20 cellular contexts compared by ENCODE assay signal in the genomic region with DNA sequence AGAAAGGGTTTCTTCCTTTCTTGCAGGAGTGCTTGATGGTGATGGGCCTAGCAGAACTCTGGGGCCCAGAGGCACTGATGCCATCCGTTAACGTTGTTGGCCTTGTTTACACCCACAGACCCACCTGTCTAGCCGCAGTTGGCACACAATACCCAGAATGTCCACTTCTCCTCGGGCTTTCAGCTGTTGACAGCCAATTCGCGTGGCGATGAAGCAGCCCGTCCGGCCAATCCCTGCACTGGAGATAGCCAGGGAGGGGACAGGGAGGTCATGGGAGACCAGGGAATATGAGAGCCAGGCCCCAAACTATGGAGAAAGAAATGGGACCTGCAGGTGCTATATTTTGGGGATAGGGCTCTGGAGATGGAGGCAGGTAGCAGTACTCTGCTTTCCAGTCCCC. TPM values are rescaled to one million over a fixed set of nuclear protein-coding genes. Genes with fewer than 3 reads are reported as not detected.
A peak's percentile ranks its signal among the peaks of the same experiment; 100 is the strongest.
DNase-seq lines count a peak whose midpoint lies in the region; ATAC-seq and TF ChIP-seq lines count a peak whose summit lies in the region.
"Had no signal": no experiment of that assay in that cellular context is flagged by ENCODE, and none has a peak within 500 bp of the region (broad histone marks: within the 10 kb centered on the region; RNA-seq: fewer than 3 reads in every experiment).

No MANE protein-coding gene starts in this region.

- H3K4me1 ChIP-seq in osteoblast (ENCODE audit: insufficient read depth, low read length): peaks cover 10% of the 10 kb centered on the region

- H3K36me3 ChIP-seq in osteoblast (ENCODE audit: insufficient read depth, low read length): no peaks in the 10 kb centered on the region

- no peaks in the 10 kb centered on the region for H3K27me3 Mint-ChIP-seq in natural killer cell (ENCODE audit: low read depth in 2 of 2)
- H3K27me3 Mint-ChIP-seq in natural killer cell treated with Interleukin-12 subunit alpha and Interleukin-12 subunit beta and Interleukin-15 and Interleukin-18, amount 100 ng/mL, for 72 hours: no peaks in the 10 kb centered on the region
- no peaks in the 10 kb centered on the region for H3K27me3 Mint-ChIP-seq in central memory CD8-positive, alpha-beta T cell
- peaks cover 24% of the 10 kb centered on the region for H3K27me3 Mint-ChIP-seq in nephron progenitor cell (ENCODE audit: low read depth, poor library complexity)
- H3K27me3 Mint-ChIP-seq: CD4-positive, CD25-positive, alpha-beta regulatory T cell had no signal

- intact Hi-C loops in natural killer cell (cut with micrococcal nuclease): no loop called here

- H3K9me3 ChIP-seq in osteoblast (ENCODE audit: low read depth, low read length): no peaks in the 10 kb centered on the region

- H3K36me3 Mint-ChIP-seq in natural killer cell: peaks cover 18% of the 10 kb centered on the region
- peaks cover 31% of the 10 kb centered on the region for H3K36me3 Mint-ChIP-seq in natural killer cell treated with Interleukin-12 subunit alpha and Interleukin-12 subunit beta and Interleukin-15 and Interleukin-18, amount 100 ng/mL, for 72 hours
- H3K36me3 Mint-ChIP-seq in central memory CD8-positive, alpha-beta T cell (ENCODE audit: insufficient read depth): peaks cover 64% of the 10 kb centered on the region
- H3K36me3 Mint-ChIP-seq in nephron progenitor cell (ENCODE audit: low read depth): no peaks in the 10 kb centered on the region

- TF ChIP-seq CTCF in natural killer cell (IDR thresholded peaks at IDR 0.05): no peak
- TF ChIP-seq CTCF in osteoblast (IDR thresholded peaks at IDR 0.05; ENCODE audit: extremely low read depth, low read depth, low read length): no peak
- no peak for TF ChIP-seq CTCF in nephron progenitor cell (IDR thresholded peaks at IDR 0.05)

- H3K4me1 Mint-ChIP-seq in natural killer cell: peaks cover 26 to 29% of the 10 kb centered on the region in 2 donors
- peaks cover 23 to 30% of the 10 kb centered on the region in 2 donors for H3K4me1 Mint-ChIP-seq in natural killer cell treated with Interleukin-12 subunit alpha and Interleukin-12 subunit beta and Interleukin-15 and Interleukin-18, amount 100 ng/mL, for 72 hours (ENCODE audit: low read depth in 2 of 2)
- H3K4me1 Mint-ChIP-seq in central memory CD8-positive, alpha-beta T cell: peaks cover 27% of the 10 kb centered on the region
- H3K4me1 Mint-ChIP-seq in nephron progenitor cell: peaks cover 33% of the 10 kb centered on the region

- no peaks in the 10 kb centered on the region for H3K9me3 Mint-ChIP-seq in natural killer cell
- H3K9me3 Mint-ChIP-seq in natural killer cell treated with Interleukin-12 subunit alpha and Interleukin-12 subunit beta and Interleukin-15 and Interleukin-18, amount 100 ng/mL, for 72 hours: no peaks in the 10 kb centered on the region
- no peaks in the 10 kb centered on the region for H3K9me3 Mint-ChIP-seq in central memory CD8-positive, alpha-beta T cell
- H3K9me3 Mint-ChIP-seq in nephron progenitor cell: no peaks in the 10 kb centered on the region
- H3K9me3 Mint-ChIP-seq: CD4-positive, CD25-positive, alpha-beta regulatory T cell; CD8-positive, alpha-beta memory T cell; GM23338; H9 had no signal

- no peaks in the 10 kb centered on the region for H4K20me1 ChIP-seq in osteoblast (ENCODE audit: insufficient read depth, low read length)

- H3K4me3 ChIP-seq in osteoblast (ENCODE audit: insufficient read depth, low read length): no peak overlapping the region
- H3K4me3 ChIP-seq: GM12878, GM23338 had no signal

- H3K4me2 ChIP-seq in osteoblast (ENCODE audit: insufficient read depth, low read length): no peak overlapping the region
- H3K4me2 ChIP-seq: GM23338 had no signal

- H3K4me3 Mint-ChIP-seq in natural killer cell (no peak overlapping the region), nephron progenitor cell (no peak overlapping the region)
- no peak overlapping the region for H3K4me3 Mint-ChIP-seq in natural killer cell treated with Interleukin-12 subunit alpha and Interleukin-12 subunit beta and Interleukin-15 and Interleukin-18, amount 100 ng/mL, for 72 hours
- no peak overlapping the region for H3K4me3 Mint-ChIP-seq in central memory CD8-positive, alpha-beta T cell
- H3K4me3 Mint-ChIP-seq: GM23338, H9 had no signal

- no peak overlapping the region for H3K27ac ChIP-seq in osteoblast (ENCODE audit: low read depth, low read length)

- no peak overlapping the region for H2AFZ ChIP-seq in osteoblast (ENCODE audit: low read length)
- H2AFZ ChIP-seq: GM23338 had no signal

- DNase-seq in natural killer cell: no peak
- DNase-seq in natural killer cell treated with Interleukin-12 subunit alpha and Interleukin-12 subunit beta and Interleukin-15 and Interleukin-18, amount 100 ng/mL, for 72 hours (ENCODE audit: low spot score): no peak
- DNase-seq in central memory CD8-positive, alpha-beta T cell (ENCODE audit: low spot score in 2 of 2): no peak
- DNase-seq in osteoblast (ENCODE audit: insufficient read length, low spot score, missing footprints): peak; percentile 29
- no peak for DNase-seq in midbrain (lab: John Stamatoyannopoulos, UW)
- no peak for DNase-seq in nephron progenitor cell
- DNase-seq: C1 segment of cervical spinal cord; CD4-positive, CD25-positive, alpha-beta regulatory T cell; CD8-positive, alpha-beta memory T cell; DMS 273 treated with DMSO at 0.1 percent for 48 hours; DMS79; EL; GDM1; H9 had no signal

- H3K27ac Mint-ChIP-seq in natural killer cell (peak overlapping the region; percentile 66 to 70), nephron progenitor cell (no peak overlapping the region)
- H3K27ac Mint-ChIP-seq in natural killer cell treated with Interleukin-12 subunit alpha and Interleukin-12 subunit beta and Interleukin-15 and Interleukin-18, amount 100 ng/mL, for 72 hours: no peak overlapping the region
- peak overlapping the region; percentile 23 for H3K27ac Mint-ChIP-seq in central memory CD8-positive, alpha-beta T cell (ENCODE audit: low read depth)
- H3K27ac Mint-ChIP-seq: GM23338 had no signal

- ATAC-seq in natural killer cell: no peak
- ATAC-seq in natural killer cell treated with Interleukin-12 subunit alpha and Interleukin-12 subunit beta and Interleukin-15 and Interleukin-18, amount 100 ng/mL, for 72 hours: no peak
- no peak for ATAC-seq in central memory CD8-positive, alpha-beta T cell (replicated peaks; ENCODE audit: extremely low read depth, poor library complexity, severe bottlenecking)
- ATAC-seq: GM12878, GM23338, HCT116 had no signal

- H3K79me2 ChIP-seq in osteoblast (ENCODE audit: insufficient read depth, low read length): peaks cover 3% of the 10 kb centered on the region

- peaks cover 2% of the 10 kb centered on the region for H3K27me3 ChIP-seq in osteoblast (ENCODE audit: insufficient read depth, low read length)

RNA-seq across cellular contexts. Expression of gene ARL8A, which starts 5.7 kb away (rescaled TPM):
- total RNA-seq in natural killer cell (100 to 1,000 TPM; 109 to 120 (median 109) TPM), osteoblast (24.2 and 25.0 TPM in 2 replicates)
- 10 to 100 TPM; 68.0 to 80.0 TPM for total RNA-seq in natural killer cell treated with Interleukin-12 subunit alpha and Interleukin-12 subunit beta and Interleukin-15 and Interleukin-18, amount 100 ng/mL, for 72 hours

RNA-seq across cellular contexts. Expression of gene PTPN7, which starts 10.2 kb away (rescaled TPM):
- total RNA-seq in natural killer cell (100 to 1,000 TPM; 144 to 241 (median 196) TPM), osteoblast (not detected in 2 replicates)
- 100 to 1,000 TPM; 227 to 312 TPM for total RNA-seq in natural killer cell treated with Interleukin-12 subunit alpha and Interleukin-12 subunit beta and Interleukin-15 and Interleukin-18, amount 100 ng/mL, for 72 hours
- total RNA-seq: A172, GM23338 had no signal

RNA-seq across cellular contexts. Expression of gene GPR37L1, which starts 27.5 kb away (rescaled TPM):
- total RNA-seq in natural killer cell (not detected), osteoblast (not detected in 2 replicates)
- not detected for total RNA-seq in natural killer cell treated with Interleukin-12 subunit alpha and Interleukin-12 subunit beta and Interleukin-15 and Interleukin-18, amount 100 ng/mL, for 72 hours
- total RNA-seq: A673; CD4-positive, CD25-positive, alpha-beta regulatory T cell; CD8-positive, alpha-beta memory T cell had no signal

RNA-seq across cellular contexts. Expression of gene LGR6, which starts 43.4 kb away (rescaled TPM):
- 10 to 100 TPM; 58.3 to 65.2 (median 60.9) TPM for total RNA-seq in natural killer cell
- 1 to 10 TPM; 5.8 to 5.9 TPM for total RNA-seq in natural killer cell treated with Interleukin-12 subunit alpha and Interleukin-12 subunit beta and Interleukin-15 and Interleukin-18, amount 100 ng/mL, for 72 hours
- not detected in 2 replicates for total RNA-seq in osteoblast
- total RNA-seq: A172, A673, GM12878, H4 had no signal

Comparison
In these comparisons a context has a peak if more than half of its experiments do, and no peak if none do; other contexts are left out.
1. H3K27ac Mint-ChIP-seq: peak in natural killer cell (2 of 2) and central memory CD8-positive, alpha-beta T cell (single experiment); none in natural killer cell treated with Interleukin-12 subunit alpha and Interleukin-12 subunit beta and Interleukin-15 and Interleukin-18, amount 100 ng/mL, for 72 hours (0 of 2) and nephron progenitor cell (single experiment).
2. RNA of gene PTPN7, which starts 10.2 kb away (total RNA-seq): 227 to 312 TPM in natural killer cell treated with Interleukin-12 subunit alpha and Interleukin-12 subunit beta and Interleukin-15 and Interleukin-18, amount 100 ng/mL, for 72 hours and 144 to 241 TPM in natural killer cell; not detected in osteoblast; every median in the first group is over 100 times any median in the second.